ENCODE assay signal across 27 cellular contexts in genomic region chr17:49553676-49554335, GRCh38. TPM values are rescaled to one million over a fixed set of nuclear protein-coding genes. Genes with fewer than 3 reads are reported as not detected.
DNase-seq lines count a peak whose midpoint lies in the region; TF ChIP-seq lines count a peak whose summit lies in the region.
"Had no signal": no experiment of that assay in that cellular context is flagged by ENCODE, and none has a peak within 500 bp of the region (broad histone marks: within the 10 kb centered on the region; RNA-seq: fewer than 3 reads in every experiment).

No MANE protein-coding gene starts in this region.

- intact Hi-C loops in cardiac septum (cut with DNase I), result no loop called here
- intact Hi-C loops in left ventricle myocardium inferior (cut with micrococcal nuclease), result no loop called here

- DNase-seq in cardiac septum (ENCODE audit: low spot score), result peak; percentile 51
- DNase-seq in left ventricle myocardium inferior, result no peak
- DNase-seq in NOMO-1 (lab: John Stamatoyannopoulos, UW; ENCODE audit: unreplicated experiment in 2 of 2), result peak; percentile 51 to 53
- peak; percentile 46 for DNase-seq in islet precursor cell
- peak; percentile 50 for DNase-seq in type B pancreatic cell (ENCODE audit: extremely low spot score, unreplicated experiment)
- DNase-seq in endodermal cell, result no peak
- no peak for DNase-seq in activated CD4-positive, alpha-beta T cell treated with anti-CD3 and anti-CD28 coated beads for 4 hours
- no peak for DNase-seq in central memory CD4-positive, alpha-beta T cell
- DNase-seq: ACHN; activated CD4-positive, alpha-beta memory T cell treated with anti-CD3 and anti-CD28 coated beads for 36 hours; activated CD4-positive, CD25-positive, alpha-beta regulatory T cell; activated CD8-positive, alpha-beta memory T cell treated with anti-CD3 and anti-CD28 coated beads, Interleukin-2, amount 50 U/mL, for 48 hours; activated naive CD4-positive, alpha-beta T cell treated with anti-CD3 and anti-CD28 coated beads, Interleukin-2, amount 50 U/mL, for 16 hours; COR-L47; dermis blood vessel endothelial cell; H9; hippocampal formation; KG1; MM.1S; naive B cell; NCI-H446 treated with DMSO at 0.1 percent for 48 hours; NCI-H82; OCI-M1; small intestine; stimulated activated CD4-positive, alpha-beta T cell treated with anti-CD3 and anti-CD28 coated beads, Interleukin-2, amount 100 ng/mL, for 24 hours; upper lobe of left lung had no signal

- H3K4me1 ChIP-seq in left ventricle myocardium inferior (peaks cover 9% of the 10 kb centered on the region), endodermal cell (ENCODE audit: control insufficient read depth, insufficient read depth, low read length) (no peaks in the 10 kb centered on the region)

- no peak overlapping the region for H3K4me3 Mint-ChIP-seq in type B pancreatic cell
- no peak overlapping the region for H3K4me3 Mint-ChIP-seq in endodermal cell
- H3K4me3 Mint-ChIP-seq: activated CD4-positive, alpha-beta memory T cell treated with anti-CD3 and anti-CD28 coated beads for 36 hours; naive B cell had no signal

- H3K27me3 ChIP-seq in left ventricle myocardium inferior (ENCODE audit: low read depth), result peaks cover 9% of the 10 kb centered on the region
- H3K27me3 ChIP-seq in endodermal cell (ENCODE audit: control insufficient read depth, insufficient read depth, low read length, poor library complexity, severe bottlenecking), result peaks cover 8% of the 10 kb centered on the region
- H3K27me3 ChIP-seq: upper lobe of left lung had no signal

- no peak for TF ChIP-seq CTCF in left ventricle myocardium inferior (IDR thresholded peaks at IDR 0.05; ENCODE audit: borderline replicate concordance)
- no peak for TF ChIP-seq CTCF in type B pancreatic cell (conservative IDR thresholded peaks at IDR 0.05)
- TF ChIP-seq CTCF in endodermal cell (conservative IDR thresholded peaks at IDR 0.05), result no peak

- peaks cover 15% of the 10 kb centered on the region for H3K4me1 Mint-ChIP-seq in type B pancreatic cell (ENCODE audit: unreplicated experiment)
- H3K4me1 Mint-ChIP-seq in endodermal cell, result no peaks in the 10 kb centered on the region

- 91 to 100% methylated on average over 7 to 8 of the region's 8 CpGs for WGBS in endodermal cell (ENCODE audit: insufficient coverage in 1 of 2, insufficient read length in 1 of 2), 2 experiments

- peak overlapping the region; percentile 27 for H3K27ac Mint-ChIP-seq in type B pancreatic cell
- no peak overlapping the region for H3K27ac Mint-ChIP-seq in endodermal cell
- H3K27ac Mint-ChIP-seq: activated CD4-positive, alpha-beta memory T cell treated with anti-CD3 and anti-CD28 coated beads for 36 hours; H9; naive B cell had no signal

- no peaks in the 10 kb centered on the region for H3K9me3 ChIP-seq in left ventricle myocardium inferior (replicated peaks)
- no peaks in the 10 kb centered on the region for H3K9me3 ChIP-seq in endodermal cell (ENCODE audit: control insufficient read depth, low read length)
- H3K9me3 ChIP-seq: gastroesophageal sphincter, upper lobe of left lung had no signal

- H3K27ac ChIP-seq in left ventricle myocardium inferior (replicated peaks), result no peak overlapping the region
- H3K27ac ChIP-seq in endodermal cell (ENCODE audit: low read depth, low read length), result no peak overlapping the region
- H3K27ac ChIP-seq: gastroesophageal sphincter, upper lobe of left lung had no signal

- H3K9me3 Mint-ChIP-seq in type B pancreatic cell (no peaks in the 10 kb centered on the region), endodermal cell (no peaks in the 10 kb centered on the region)
- H3K9me3 Mint-ChIP-seq: activated CD4-positive, alpha-beta memory T cell treated with anti-CD3 and anti-CD28 coated beads for 36 hours; H9; naive B cell had no signal

- H3K4me3 ChIP-seq in left ventricle myocardium inferior (no peak overlapping the region), endodermal cell (ENCODE audit: low read length) (no peak overlapping the region)
- H3K4me3 ChIP-seq: gastroesophageal sphincter, upper lobe of left lung had no signal

- H3K36me3 ChIP-seq in left ventricle myocardium inferior (no peaks in the 10 kb centered on the region), endodermal cell (ENCODE audit: control insufficient read depth, insufficient read depth, low read length) (no peaks in the 10 kb centered on the region)
- H3K36me3 ChIP-seq: gastroesophageal sphincter, upper lobe of left lung had no signal

- H3K9ac ChIP-seq in endodermal cell (ENCODE audit: extremely low read depth, low read length, poor library complexity, severe bottlenecking), result no peak overlapping the region

- peaks cover 13% of the 10 kb centered on the region for H3K27me3 Mint-ChIP-seq in type B pancreatic cell
- peaks cover 11% of the 10 kb centered on the region for H3K27me3 Mint-ChIP-seq in endodermal cell (ENCODE audit: insufficient read depth)

- H3K36me3 Mint-ChIP-seq in type B pancreatic cell (no peaks in the 10 kb centered on the region), endodermal cell (ENCODE audit: low read depth) (no peaks in the 10 kb centered on the region)
- H3K36me3 Mint-ChIP-seq: activated CD4-positive, alpha-beta memory T cell treated with anti-CD3 and anti-CD28 coated beads for 36 hours; naive B cell had no signal

RNA-seq across cellular contexts. Expression of gene NXPH3, which starts 21.9 kb away (rescaled TPM):
- total RNA-seq in cardiac septum (4.4 TPM), left ventricle myocardium inferior (4.0 TPM), type B pancreatic cell (ENCODE audit: low replicate concordance) (0.45 and 0.46 TPM in 2 replicates), endodermal cell (1 to 10 TPM; 3.0 to 5.9 TPM)
- polyA plus RNA-seq in endodermal cell (2013, experiment 1 of 2), result 1.4 TPM
- 1.7 TPM for polyA plus RNA-seq in endodermal cell (2013, experiment 2 of 2)

RNA-seq across cellular contexts. Expression of gene NGFR, which starts 58.7 kb away (rescaled TPM):
- total RNA-seq in cardiac septum (9.9 TPM), left ventricle myocardium inferior (8.9 TPM), type B pancreatic cell (ENCODE audit: low replicate concordance) (2.1 and 41.3 TPM in 2 replicates), endodermal cell (1 to 10 TPM; 1.3 to 1.6 TPM)
- polyA plus RNA-seq in endodermal cell (2013, experiment 1 of 2), result 24.5 TPM
- polyA plus RNA-seq in endodermal cell (2013, experiment 2 of 2), result 22.1 TPM
- total RNA-seq: dermis blood vessel endothelial cell had no signal

Comparison
In these comparisons a context has a peak if more than half of its experiments do, and no peak if none do; other contexts are left out.
1. DNase-seq: peak in cardiac septum (single experiment), NOMO-1 (2 of 2), islet precursor cell (single experiment) and type B pancreatic cell (single experiment); none in left ventricle myocardium inferior (single experiment), endodermal cell (single experiment), activated CD4-positive, alpha-beta T cell treated with anti-CD3 and anti-CD28 coated beads for 4 hours (0 of 2) and central memory CD4-positive, alpha-beta T cell (single experiment).